ENCODE assay signal across 8 cellular contexts in genomic region chr17:18743699-18744446, GRCh38. TPM values are rescaled to one million over a fixed set of nuclear protein-coding genes. Genes with fewer than 3 reads are reported as not detected.
DNase-seq lines count a peak whose midpoint lies in the region; ATAC-seq, FAIRE-seq and TF ChIP-seq lines count a peak whose summit lies in the region.
"Not testable (repeated sequence)": the region's sequence is repeated elsewhere in the genome, so short reads cannot be mapped to it uniquely, and the experiment has no call there.
"Had no signal": no experiment of that assay in that cellular context is flagged by ENCODE, and none has a peak within 500 bp of the region (broad histone marks: within the 10 kb centered on the region; RNA-seq: fewer than 3 reads in every experiment).

FBXW10 (plus strand) TSS chr17:18744054; CDS start chr17:18744245, 191 bp downstream.

- H3K36me3 ChIP-seq in gastroesophageal sphincter; kidney (ENCODE audit: control insufficient read depth in 1 of 2, insufficient read depth in 2 of 2, low read length in 2 of 2): not testable (repeated sequence)

- H3K27me3 ChIP-seq in gastroesophageal sphincter: not testable (repeated sequence)

- not testable (repeated sequence) for TF ChIP-seq POLR2A in gastroesophageal sphincter (IDR thresholded peaks at IDR 0.05)

- H3K27ac ChIP-seq in gastroesophageal sphincter: peak within 1 kb of the TSS in 1 of 4 donors; percentile 35
- H3K27ac ChIP-seq in kidney (ENCODE audit: low read depth in 2 of 2, low read length in 2 of 2): not testable (repeated sequence)

- not testable (repeated sequence) for H3K9ac ChIP-seq in kidney (ENCODE audit: low read length in 2 of 2)

- H3K27ac Mint-ChIP-seq in HFFc6 (peak within 1 kb of the TSS; percentile 31; the same call in 1 of the 2 replicates), neural crest cell (ENCODE audit: unreplicated experiment) (peak within 1 kb of the TSS; percentile 19)

- H3K4me1 Mint-ChIP-seq in HFFc6 (ENCODE audit: low read depth); neural crest cell: not testable (repeated sequence)

- intact Hi-C loops in kidney (cut with DNase I): not testable (repeated sequence)

- peak; percentile 72 for ATAC-seq in gastroesophageal sphincter

- not testable (repeated sequence) for DNase-seq in HFFc6; kidney; neural crest cell (ENCODE audit: low read depth, low spot score)
- peak; percentile 32 for DNase-seq in cerebellar cortex (ENCODE audit: low spot score)
- DNase-seq in retina: peak; percentile 17

- TF ChIP-seq CTCF in HFFc6 (IDR thresholded peaks at IDR 0.05); gastroesophageal sphincter (IDR thresholded peaks at IDR 0.05); kidney (IDR thresholded peaks at IDR 0.05; ENCODE audit: borderline replicate concordance, extremely low read depth, insufficient read depth); neural crest cell (conservative IDR thresholded peaks at IDR 0.05): not testable (repeated sequence)

- H3K36me3 Mint-ChIP-seq in HFFc6 (ENCODE audit: low read depth); neural crest cell (ENCODE audit: low read depth): not testable (repeated sequence)

- not testable (repeated sequence) for H3K9me3 ChIP-seq in gastroesophageal sphincter; kidney (ENCODE audit: control insufficient read depth in 1 of 2, low read length in 2 of 2)

- H3K9me3 Mint-ChIP-seq in HFFc6, neural crest cell: not testable (repeated sequence)

- WGBS in gastroesophageal sphincter (ENCODE audit: low coverage in 1 of 2), 2 donors: no CpG with 5 or more reads among the region's 10 CpGs

- FAIRE-seq in TTC549 (lab: Jason Lieb, UNC) (peak; percentile 92), kidney (lab: Jason Lieb, UNC) (peak; percentile 23)

- H3K27me3 Mint-ChIP-seq in HFFc6 (ENCODE audit: insufficient read depth); neural crest cell (ENCODE audit: low read depth): not testable (repeated sequence)

- H3K4me1 ChIP-seq in gastroesophageal sphincter; kidney (ENCODE audit: control insufficient read depth in 1 of 2, insufficient read depth in 1 of 2, low read depth in 1 of 2, low read length in 2 of 2): not testable (repeated sequence)

- peak within 1 kb of the TSS in 1 of 2 donors; percentile 32 for H3K4me3 ChIP-seq in gastroesophageal sphincter
- H3K4me3 ChIP-seq in kidney (ENCODE audit: low read length in 2 of 2): not testable (repeated sequence)

- peak within 1 kb of the TSS; percentile 69 for H3K4me3 Mint-ChIP-seq in HFFc6
- not testable (repeated sequence) for H3K4me3 Mint-ChIP-seq in neural crest cell

- TF ChIP-seq EP300 in gastroesophageal sphincter (IDR thresholded peaks at IDR 0.05): not testable (repeated sequence)

RNA-seq across cellular contexts. Expression of gene FBXW10, which starts in this region (rescaled TPM):
- total RNA-seq in HFFc6 (2021; fragmentation: NEBNext Ultra II Directional; extraction: Animal tissue kit (Norgen Biotek cat#: 25700)): under 1 TPM in 2 of 6 experiments, not detected in 4; 0.05 to 0.07 TPM
- under 1 TPM in 1 of 4 donors, not detected in 3; 0.16 TPM for total RNA-seq in gastroesophageal sphincter
- total RNA-seq in kidney: not detected
- not detected for polyA plus RNA-seq in kidney (ENCODE audit: insufficient read depth, low read depth, low replicate concordance)
- total RNA-seq in neural crest cell: 0.19 and 0.20 TPM in 2 replicates
- total RNA-seq: HT1080 had no signal

Comparison
In these comparisons a context has a peak if more than half of its experiments do, and no peak if none do; other contexts are left out.
1. Peak in ATAC-seq in gastroesophageal sphincter; RNA of the gene not detected or under 1 TPM.